Comparison of ENCODE assay signal across 19 cellular contexts in genomic region chr11:83760942-83761341, GRCh38.
A peak's percentile ranks its signal among the peaks of the same experiment; 100 is the strongest.
DNase-seq lines count a peak whose midpoint lies in the region; ATAC-seq and TF ChIP-seq lines count a peak whose summit lies in the region.
"Had no signal": no experiment of that assay in that cellular context is flagged by ENCODE, and none has a peak within 500 bp of the region (broad histone marks: within the 10 kb centered on the region; RNA-seq: fewer than 3 reads in every experiment).

No MANE protein-coding gene starts in this region.

- intact Hi-C loops in uterus (cut with DNase I; ENCODE audit: low total_unique reads) = no loop called here

- no peaks in the 10 kb centered on the region for H3K4me1 ChIP-seq in uterus
- H3K4me1 ChIP-seq: A549, BLaER1 had no signal

- H3K27ac ChIP-seq in substantia nigra (ENCODE audit: low read depth, low read length, poor library complexity, severe bottlenecking) (peak overlapping the region; percentile 36), uterus (no peak overlapping the region)
- H3K27ac ChIP-seq: 22Rv1, A549, BLaER1 had no signal

- no peak for TF ChIP-seq POLR2A in uterus (IDR thresholded peaks at IDR 0.05)

- H3K9me3 Mint-ChIP-seq in stimulated activated effector memory CD8-positive, alpha-beta T cell treated with anti-CD3 and anti-CD28 coated beads, Interleukin-12 subunit alpha, Interleukin-12 subunit beta, amount 100 ng/mL, for 72 hours = no peaks in the 10 kb centered on the region
- H3K9me3 Mint-ChIP-seq: H9 had no signal

- no peak overlapping the region for H3K4me3 Mint-ChIP-seq in stimulated activated effector memory CD8-positive, alpha-beta T cell treated with anti-CD3 and anti-CD28 coated beads, Interleukin-12 subunit alpha, Interleukin-12 subunit beta, amount 100 ng/mL, for 72 hours
- H3K4me3 Mint-ChIP-seq: CD14-positive monocyte; CD4-positive, alpha-beta memory T cell; H9 had no signal

- no peaks in the 10 kb centered on the region for H3K4me1 Mint-ChIP-seq in stimulated activated effector memory CD8-positive, alpha-beta T cell treated with anti-CD3 and anti-CD28 coated beads, Interleukin-12 subunit alpha, Interleukin-12 subunit beta, amount 100 ng/mL, for 72 hours
- H3K4me1 Mint-ChIP-seq: CD14-positive monocyte; CD4-positive, alpha-beta memory T cell had no signal

- H3K27me3 ChIP-seq in uterus = no peaks in the 10 kb centered on the region
- H3K27me3 ChIP-seq: BLaER1 had no signal

- no peak overlapping the region for H3K4me3 ChIP-seq in uterus
- H3K4me3 ChIP-seq: A549, BLaER1 had no signal

- H3K36me3 ChIP-seq in uterus = no peaks in the 10 kb centered on the region
- H3K36me3 ChIP-seq: BLaER1 had no signal

- no peak overlapping the region for H3K27ac Mint-ChIP-seq in stimulated activated effector memory CD8-positive, alpha-beta T cell treated with anti-CD3 and anti-CD28 coated beads, Interleukin-12 subunit alpha, Interleukin-12 subunit beta, amount 100 ng/mL, for 72 hours
- H3K27ac Mint-ChIP-seq: CD14-positive monocyte; CD4-positive, alpha-beta memory T cell; H9 had no signal

- DNase-seq in DMS 273 (lab: John Stamatoyannopoulos, UW; ENCODE audit: unreplicated experiment) (peak; percentile 11), DMS 273 treated with DMSO at 0.1 percent for 48 hours (lab: John Stamatoyannopoulos, UW) (no peak), NCI-H524 (lab: John Stamatoyannopoulos, UW) (peak; percentile 82 to 91), cerebellum (ENCODE audit: low spot score) (peak; percentile 63), substantia nigra (lab: John Stamatoyannopoulos, UW) (no peak), activated gamma-delta T cell treated with Interleukin-2 at 50 U/mL for 16 hours (no peak), uterus (no peak)
- DNase-seq in stimulated activated effector memory CD8-positive, alpha-beta T cell treated with anti-CD3 and anti-CD28 coated beads, Interleukin-12 subunit alpha, Interleukin-12 subunit beta, amount 100 ng/mL, for 72 hours (ENCODE audit: low spot score in 2 of 2) = no peak
- DNase-seq: AML-193; CD4-positive, alpha-beta memory T cell; DMS53; DND-41; EL; H9; IMR-90 had no signal

- ATAC-seq in stimulated activated effector memory CD8-positive, alpha-beta T cell treated with anti-CD3 and anti-CD28 coated beads, Interleukin-12 subunit alpha, Interleukin-12 subunit beta, amount 100 ng/mL, for 72 hours = no peak
- ATAC-seq: A549 had no signal

- TF ChIP-seq CTCF in uterus (IDR thresholded peaks at IDR 0.05) = no peak

- H3K36me3 Mint-ChIP-seq in stimulated activated effector memory CD8-positive, alpha-beta T cell treated with anti-CD3 and anti-CD28 coated beads, Interleukin-12 subunit alpha, Interleukin-12 subunit beta, amount 100 ng/mL, for 72 hours = no peaks in the 10 kb centered on the region
- H3K36me3 Mint-ChIP-seq: CD14-positive monocyte; CD4-positive, alpha-beta memory T cell had no signal

- H3K9me3 ChIP-seq in uterus = no peaks in the 10 kb centered on the region
- H3K9me3 ChIP-seq: A549, BLaER1 had no signal

Comparison
In these comparisons a context has a peak if more than half of its experiments do, and no peak if none do; other contexts are left out.
1. DNase-seq: peak in DMS 273 (single experiment), NCI-H524 (2 of 2) and cerebellum (single experiment); none in DMS 273 treated with DMSO at 0.1 percent for 48 hours (single experiment), substantia nigra (0 of 49), stimulated activated effector memory CD8-positive, alpha-beta T cell treated with anti-CD3 and anti-CD28 coated beads, Interleukin-12 subunit alpha, Interleukin-12 subunit beta, amount 100 ng/mL, for 72 hours (0 of 2), activated gamma-delta T cell treated with Interleukin-2 at 50 U/mL for 16 hours (single experiment) and uterus (0 of 2).